In the genomic region with DNA sequence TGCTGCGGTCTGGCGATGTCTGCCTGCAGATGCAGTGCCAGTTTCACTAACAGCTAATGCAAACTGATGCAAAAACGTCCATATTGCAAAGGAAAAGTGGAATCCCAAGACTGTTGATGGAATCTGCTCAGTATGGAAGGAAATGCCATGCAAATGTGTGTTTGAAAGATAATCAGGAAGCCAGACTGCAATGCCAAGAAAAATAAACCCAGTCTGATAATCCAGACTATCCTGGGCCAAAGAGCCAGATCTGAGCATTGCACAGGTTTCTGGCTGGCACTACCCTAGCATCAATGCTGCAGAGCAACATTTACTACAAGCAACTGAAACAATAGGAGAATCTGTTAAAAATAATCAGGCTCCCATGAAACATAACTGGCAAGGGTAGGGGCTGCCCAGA, we compare ENCODE assay signal across 25 cellular contexts.
"Had no signal": no experiment of that assay in that cellular context is flagged by ENCODE, and none has a peak within 500 bp of the region (broad histone marks: within the 10 kb centered on the region; RNA-seq: fewer than 3 reads in every experiment).

No MANE protein-coding gene starts in this region.

- H3K9ac ChIP-seq: KMS-11 had no signal

- H3K9me3 ChIP-seq: breast epithelium, SJCRH30 had no signal

- ATAC-seq: activated T-cell treated with anti-CD3 and anti-CD28 coated beads, Interleukin-2, amount 50 U/mL, for 72 hours; Panc1; Right ventricle myocardium inferior had no signal

- H3K4me3 ChIP-seq: breast epithelium, SJCRH30 had no signal

- DNase-seq: activated B cell treated with CpG ODN at 0.5 μM for 24 hours; activated CD4-positive, alpha-beta T cell treated with anti-CD3 and anti-CD28 coated beads for 1 hour; activated CD4-positive, alpha-beta T cell treated with anti-CD3 and anti-CD28 coated beads, Interleukin-2, amount 10 ng/mL, durations not matched to agents 24 days and 14 days; activated CD4-positive, alpha-beta T cell treated with anti-CD3 and anti-CD28 coated beads, Interleukin-2, amount 50 U/mL, for 48 hours; activated gamma-delta T cell treated with Interleukin-2 at 50 U/mL for 16 hours; activated naive CD4-positive, alpha-beta T cell treated with anti-CD3 and anti-CD28 coated beads, Interleukin-2, amount 10 ng/mL, durations not matched to agents 7 days and 5 days; activated naive CD8-positive, alpha-beta T cell treated with anti-CD3 and anti-CD28 coated beads for 36 hours; activated T-cell treated with anti-CD3 and anti-CD28 coated beads, Interleukin-2, amount 50 U/mL, for 72 hours; central memory CD4-positive, alpha-beta T cell; MV-4-11; NCI-H1092 treated with DMSO at 0.1 percent for 48 hours; NCI-H1436; NCI-H1694 treated with DMSO at 0.1 percent for 48 hours; NCI-H2029 treated with DMSO at 0.1 percent for 48 hours; NCI-H345; NCI-H510A; NCI-H526 treated with DMSO at 0.1 percent for 48 hours; NK-92 treated with Interleukin-12 subunit alpha and Interleukin-12 subunit beta, amount 100 ng/mL, for 24 hours; OCI-M1; RPMI8226; SJCRH30 had no signal

- H3K27me3 ChIP-seq: breast epithelium, SJCRH30 had no signal

- H3K4me2 ChIP-seq: KMS-11 had no signal

- H3K27ac ChIP-seq: breast epithelium, KMS-11, SJCRH30 had no signal

- H3K4me1 ChIP-seq: SJCRH30 had no signal

- H3K36me3 ChIP-seq: breast epithelium, SJCRH30 had no signal
